16 cellular contexts compared by ENCODE assay signal in genomic region chr7:25647007-25647406, GRCh38.
DNase-seq lines count a peak whose midpoint lies in the region; ATAC-seq and TF ChIP-seq lines count a peak whose summit lies in the region.
"Had no signal": no experiment of that assay in that cellular context is flagged by ENCODE, and none has a peak within 500 bp of the region (broad histone marks: within the 10 kb centered on the region; RNA-seq: fewer than 3 reads in every experiment).

No MANE protein-coding gene starts in this region.

- H2AK5ac ChIP-seq in trophoblast cell (ENCODE audit: low read length), result no peak overlapping the region

- CTCF ChIA-PET in WTC11 (lab: Charles Lee), result no interaction called here

- H3K79me2 ChIP-seq in trophoblast cell (ENCODE audit: control insufficient read depth, insufficient read depth, low read length, poor library complexity), result no peaks in the 10 kb centered on the region

- WGBS in trophoblast cell (ENCODE audit: extremely low coverage, insufficient coverage, insufficient read length), result no CpG with 5 or more reads among the region's 3 CpGs

- no peaks in the 10 kb centered on the region for H3K9me3 ChIP-seq in trophoblast cell (ENCODE audit: insufficient read depth, low read depth, low read length)

- H4K12ac ChIP-seq in trophoblast cell (ENCODE audit: low read depth, low read length), result no peak overlapping the region

- peak overlapping the region; percentile 6 for H2AFZ ChIP-seq in trophoblast cell (ENCODE audit: insufficient read depth, low read length, poor library complexity)

- no peak overlapping the region for H3K23ac ChIP-seq in trophoblast cell (ENCODE audit: low read length)

- H3K4me3 ChIP-seq in NB4 (ENCODE audit: low read depth, low read length) (no peak overlapping the region), trophoblast cell (ENCODE audit: low read depth, low read length) (no peak overlapping the region)

- peaks cover 0 to 2% of the 10 kb centered on the region in 2 experiments for H3K4me1 ChIP-seq in trophoblast cell (ENCODE audit: control insufficient read depth in 1 of 2, insufficient read depth in 2 of 2, low read length in 2 of 2)

- H3K4ac ChIP-seq in trophoblast cell (ENCODE audit: low read depth, low read length), result peak overlapping the region; percentile 6

- H3K4me3 Mint-ChIP-seq in chondrocyte (ENCODE audit: unreplicated experiment) (no peak overlapping the region), WTC11 (no peak overlapping the region), CD14-positive monocyte (no peak overlapping the region)
- H3K4me3 Mint-ChIP-seq: CD4-positive, CD25-positive, alpha-beta regulatory T cell had no signal

- peak; percentile 31 for DNase-seq in NB4 (ENCODE audit: low read depth)
- no peak for DNase-seq in chondrocyte (ENCODE audit: low spot score)
- DNase-seq in kidney tubule cell (ENCODE audit: low spot score), result peak; percentile 45
- no peak for DNase-seq in trophoblast cell
- DNase-seq in WTC11 (ENCODE audit: low spot score), result no peak
- no peak for DNase-seq in CD14-positive monocyte (ENCODE audit: low spot score)
- no peak for DNase-seq in NCI-H2029 (lab: John Stamatoyannopoulos, UW)
- DNase-seq: CD4-positive, CD25-positive, alpha-beta regulatory T cell; IMR-90; NCI-H1105; NCI-H1436 treated with DMSO at 0.1 percent for 48 hours; NCI-H1930; NCI-H526 treated with DMSO at 0.1 percent for 48 hours; SHP77 treated with DMSO at 0.1 percent for 48 hours had no signal

- H3K9ac ChIP-seq in trophoblast cell (ENCODE audit: low read length), result no peak overlapping the region
- H3K9ac ChIP-seq: KMS-11 had no signal

- TF ChIP-seq POLR2A in NB4 (IDR thresholded peaks at IDR 0.05; ENCODE audit: extremely low read depth, insufficient read length), result no peak

- no peaks in the 10 kb centered on the region for H3K36me3 ChIP-seq in trophoblast cell (ENCODE audit: control insufficient read depth in 1 of 2, insufficient read depth in 2 of 2, low read length in 2 of 2)

- peak overlapping the region; percentile 35 for H2BK120ac ChIP-seq in trophoblast cell (ENCODE audit: insufficient read depth, low read length, poor library complexity)

- H2BK5ac ChIP-seq in trophoblast cell (ENCODE audit: low read depth, low read length, poor library complexity), result peak overlapping the region; percentile 45

- H4K8ac ChIP-seq in trophoblast cell (ENCODE audit: low read depth, low read length), result peak overlapping the region; percentile 17

- H3K4me2 ChIP-seq in trophoblast cell (ENCODE audit: low read length), result no peak overlapping the region
- H3K4me2 ChIP-seq: KMS-11 had no signal

- H3K27me3 Mint-ChIP-seq in chondrocyte (ENCODE audit: low read depth) (no peaks in the 10 kb centered on the region), WTC11 (ENCODE audit: low read depth) (no peaks in the 10 kb centered on the region; the same call in 1 of the 2 replicates), CD14-positive monocyte (ENCODE audit: low read depth in 3 of 3) (peaks cover 0 to 8% (median 0%) of the 10 kb centered on the region in 3 donors)

- TF ChIP-seq CTCF in NB4 (IDR thresholded peaks at IDR 0.05; ENCODE audit: low read depth, low read length) (no peak), chondrocyte (IDR thresholded peaks at IDR 0.05) (no peak), WTC11 (IDR thresholded peaks at IDR 0.05) (no peak), CD14-positive monocyte (IDR thresholded peaks at IDR 0.05) (no peak)

- POLR2A ChIA-PET in WTC11 (lab: Charles Lee), result no interaction called here

- intact Hi-C loops in CD14-positive monocyte (cut with micrococcal nuclease), result no loop called here

- H3K27ac Mint-ChIP-seq in chondrocyte (ENCODE audit: unreplicated experiment), result peak overlapping the region; percentile 78
- H3K27ac Mint-ChIP-seq in WTC11, result no peak overlapping the region
- no peak overlapping the region for H3K27ac Mint-ChIP-seq in CD14-positive monocyte
- H3K27ac Mint-ChIP-seq: CD4-positive, CD25-positive, alpha-beta regulatory T cell had no signal

- H3K14ac ChIP-seq in trophoblast cell (ENCODE audit: low read length), result no peak overlapping the region

- H4K91ac ChIP-seq in trophoblast cell (ENCODE audit: low read depth, low read length), result peak overlapping the region; percentile 60

- peaks cover 12% of the 10 kb centered on the region for H3K79me1 ChIP-seq in trophoblast cell (ENCODE audit: low read length)

- peak overlapping the region; percentile 93 for H2BK12ac ChIP-seq in trophoblast cell (ENCODE audit: low read length)

- H3K18ac ChIP-seq in trophoblast cell (ENCODE audit: low read length), result peak overlapping the region; percentile 46

- peak overlapping the region; percentile 28 for H3K27ac ChIP-seq in trophoblast cell (ENCODE audit: low read depth, low read length)
- H3K27ac ChIP-seq: KMS-11 had no signal

- no peak for ATAC-seq in WTC11
- ATAC-seq: HCT116 had no signal

- H3K36me3 Mint-ChIP-seq in chondrocyte (ENCODE audit: low read depth), result peaks cover under 1% of the 10 kb centered on the region
- no peaks in the 10 kb centered on the region for H3K36me3 Mint-ChIP-seq in WTC11
- H3K36me3 Mint-ChIP-seq in CD14-positive monocyte, result no peaks in the 10 kb centered on the region
- H3K36me3 Mint-ChIP-seq: CD4-positive, CD25-positive, alpha-beta regulatory T cell had no signal

- H3K4me1 Mint-ChIP-seq in chondrocyte (ENCODE audit: low read depth) (peaks cover 41% of the 10 kb centered on the region), WTC11 (0 out of 2 replicates have a peak, but pooled peaks cover 4% of the 10 kb centered on the region), CD14-positive monocyte (peaks cover 20% of the 10 kb centered on the region)
- H3K4me1 Mint-ChIP-seq: CD4-positive, CD25-positive, alpha-beta regulatory T cell had no signal

- peaks cover under 1% of the 10 kb centered on the region for H3K9me3 Mint-ChIP-seq in chondrocyte (ENCODE audit: low read depth)
- 0 out of 2 replicates have a peak, but pooled peaks cover under 1% of the 10 kb centered on the region for H3K9me3 Mint-ChIP-seq in WTC11
- peaks cover 0 to 8% (median 0%) of the 10 kb centered on the region in 7 donors for H3K9me3 Mint-ChIP-seq in CD14-positive monocyte

- H3K27me3 ChIP-seq in trophoblast cell (ENCODE audit: insufficient read depth, low read length), result no peaks in the 10 kb centered on the region

TF ChIP-seq in WTC11, 78 proteins besides CTCF, POLR2A, EP300 and RAD21 (continues in another document):
- TF ChIP-seq HMGA2 (CRISPR knock-in tag; IDR thresholded peaks at IDR 0.05) (no peak), MXD4 (CRISPR knock-in tag; IDR thresholded peaks at IDR 0.05; ENCODE audit: borderline replicate concordance) (no peak), HMGXB4 (CRISPR knock-in tag; IDR thresholded peaks at IDR 0.05) (no peak), OVOL2 (CRISPR knock-in tag; IDR thresholded peaks at IDR 0.05; ENCODE audit: borderline replicate concordance) (no peak), ZSCAN18 (CRISPR knock-in tag; IDR thresholded peaks at IDR 0.05) (no peak), CREB1 (CRISPR knock-in tag; IDR thresholded peaks at IDR 0.05) (no peak), EMX1 (CRISPR knock-in tag; IDR thresholded peaks at IDR 0.05) (no peak), NFATC4 (CRISPR knock-in tag; IDR thresholded peaks at IDR 0.05) (no peak)
- TF ChIP-seq, protein P1, sequence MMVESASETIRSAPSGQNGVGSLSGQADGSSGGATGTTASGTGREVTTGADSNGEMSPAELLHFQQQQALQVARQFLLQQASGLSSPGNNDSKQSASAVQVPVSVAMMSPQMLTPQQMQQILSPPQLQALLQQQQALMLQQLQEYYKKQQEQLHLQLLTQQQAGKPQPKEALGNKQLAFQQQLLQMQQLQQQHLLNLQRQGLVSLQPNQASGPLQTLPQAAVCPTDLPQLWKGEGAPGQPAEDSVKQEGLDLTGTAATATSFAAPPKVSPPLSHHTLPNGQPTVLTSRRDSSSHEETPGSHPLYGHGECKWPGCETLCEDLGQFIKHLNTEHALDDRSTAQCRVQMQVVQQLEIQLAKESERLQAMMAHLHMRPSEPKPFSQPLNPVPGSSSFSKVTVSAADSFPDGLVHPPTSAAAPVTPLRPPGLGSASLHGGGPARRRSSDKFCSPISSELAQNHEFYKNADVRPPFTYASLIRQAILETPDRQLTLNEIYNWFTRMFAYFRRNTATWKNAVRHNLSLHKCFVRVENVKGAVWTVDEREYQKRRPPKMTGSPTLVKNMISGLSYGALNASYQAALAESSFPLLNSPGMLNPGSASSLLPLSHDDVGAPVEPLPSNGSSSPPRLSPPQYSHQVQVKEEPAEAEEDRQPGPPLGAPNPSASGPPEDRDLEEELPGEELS (CRISPR knock-in tag; IDR thresholded peaks at IDR 0.05), result no peak
- TF ChIP-seq, protein P2, sequence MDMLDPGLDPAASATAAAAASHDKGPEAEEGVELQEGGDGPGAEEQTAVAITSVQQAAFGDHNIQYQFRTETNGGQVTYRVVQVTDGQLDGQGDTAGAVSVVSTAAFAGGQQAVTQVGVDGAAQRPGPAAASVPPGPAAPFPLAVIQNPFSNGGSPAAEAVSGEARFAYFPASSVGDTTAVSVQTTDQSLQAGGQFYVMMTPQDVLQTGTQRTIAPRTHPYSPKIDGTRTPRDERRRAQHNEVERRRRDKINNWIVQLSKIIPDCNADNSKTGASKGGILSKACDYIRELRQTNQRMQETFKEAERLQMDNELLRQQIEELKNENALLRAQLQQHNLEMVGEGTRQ (CRISPR knock-in tag; IDR thresholded peaks at IDR 0.05), result no peak

Comparison
In these comparisons a context has a peak if more than half of its experiments do, and no peak if none do; other contexts are left out.
1. DNase-seq: peak in NB4 (single experiment) and kidney tubule cell (single experiment); none in chondrocyte (single experiment), trophoblast cell (0 of 2), WTC11 (single experiment), CD14-positive monocyte (single experiment) and NCI-H2029 (single experiment).